8 cellular contexts compared by ENCODE assay signal in genomic region chr4:147831452-147832192, GRCh38.
DNase-seq lines count a peak whose midpoint lies in the region; ATAC-seq, FAIRE-seq and TF ChIP-seq lines count a peak whose summit lies in the region.

No MANE protein-coding gene starts in this region.

- CTCF ChIA-PET in HepG2 (lab: Yijun Ruan, JAX; ENCODE audit: low intra/inter-chr PET ratio, low total read pairs) = no interaction called here

- H3K4me2 ChIP-seq in HepG2 (ENCODE audit: low read depth, low read length) = no peak overlapping the region

- H3K4me3 ChIP-seq in liver (ENCODE audit: low read depth in 1 of 3, low read length in 3 of 3) (no peak overlapping the region), HepG2 (replicated peaks in 1 of 3; ENCODE audit: insufficient read depth in 1 of 3, low read depth in 2 of 3, low read length in 3 of 3) (no peak overlapping the region), colonic mucosa (no peak overlapping the region), mucosa of descending colon (no peak overlapping the region)
- H3K4me3 ChIP-seq in effector memory CD4-positive, alpha-beta T cell (ENCODE audit: insufficient read depth, low read depth, low read length, poor library complexity, severe bottlenecking) = no peak overlapping the region

- H3K27me3 ChIP-seq in liver (ENCODE audit: control insufficient read depth in 4 of 4, insufficient read depth in 4 of 4, low read length in 3 of 4) (no peaks in the 10 kb centered on the region), HepG2 (ENCODE audit: control insufficient read depth in 1 of 2, insufficient read depth in 2 of 2, low read length in 2 of 2) (no peaks in the 10 kb centered on the region), colonic mucosa (no peaks in the 10 kb centered on the region)
- H3K27me3 ChIP-seq in effector memory CD4-positive, alpha-beta T cell (replicated peaks; ENCODE audit: control insufficient read depth, insufficient read depth, low read length, poor library complexity, severe bottlenecking) = no peaks in the 10 kb centered on the region

- H3K4me1 ChIP-seq in liver (ENCODE audit: control insufficient read depth in 4 of 4, insufficient read depth in 4 of 4, low read length in 3 of 4) (no peaks in the 10 kb centered on the region), HepG2 (ENCODE audit: insufficient read depth, low read length) (no peaks in the 10 kb centered on the region), colonic mucosa (no peaks in the 10 kb centered on the region), mucosa of descending colon (ENCODE audit: low read depth) (no peaks in the 10 kb centered on the region)
- no peaks in the 10 kb centered on the region for H3K4me1 ChIP-seq in effector memory CD4-positive, alpha-beta T cell (ENCODE audit: control insufficient read depth, insufficient read depth, low read length, poor library complexity, severe bottlenecking)

- TF ChIP-seq EP300 in HepG2 (IDR thresholded peaks at IDR 0.05; ENCODE audit: low read depth in 2 of 2, low read length in 2 of 2) (no peak), HepG2 (CRISPR knock-in tag; IDR thresholded peaks at IDR 0.05; ENCODE audit: borderline replicate concordance) (no peak)

- no peak for TF ChIP-seq CTCF in liver (IDR thresholded peaks at IDR 0.05; ENCODE audit: low read depth, low read length, missing input control)
- no peak for TF ChIP-seq CTCF in HepG2 (CRISPR knock-in tag; IDR thresholded peaks at IDR 0.05)
- no peak for TF ChIP-seq CTCF in colonic mucosa (IDR thresholded peaks at IDR 0.05)
- TF ChIP-seq CTCF in mucosa of descending colon (IDR thresholded peaks at IDR 0.05) = no peak

- TF ChIP-seq RAD21 in liver (IDR thresholded peaks at IDR 0.05) (no peak), HepG2 (CRISPR knock-in tag; IDR thresholded peaks at IDR 0.05) (no peak)

- H3K36me3 ChIP-seq in liver (ENCODE audit: control insufficient read depth in 4 of 4, insufficient read depth in 3 of 4, low read depth in 1 of 4, low read length in 3 of 4) = no peaks in the 10 kb centered on the region
- no peaks in the 10 kb centered on the region for H3K36me3 ChIP-seq in HepG2 (replicated peaks in 1 of 2; ENCODE audit: control insufficient read depth in 1 of 2, insufficient read depth in 2 of 2, low read length in 2 of 2)
- H3K36me3 ChIP-seq in colonic mucosa = no peaks in the 10 kb centered on the region
- no peaks in the 10 kb centered on the region for H3K36me3 ChIP-seq in mucosa of descending colon (ENCODE audit: low read depth)
- no peaks in the 10 kb centered on the region for H3K36me3 ChIP-seq in effector memory CD4-positive, alpha-beta T cell (ENCODE audit: control insufficient read depth, insufficient read depth, low read length)

- no peak for ATAC-seq in HepG2
- peak; percentile 82 for ATAC-seq in mucosa of descending colon
- no peak for ATAC-seq in GM21515 (IDR thresholded peaks at IDR 0.05; ENCODE audit: unreplicated experiment)

- H2AFZ ChIP-seq in HepG2 (ENCODE audit: low read length) = no peak overlapping the region

- POLR2A ChIA-PET in HepG2 (lab: Yijun Ruan, JAX) = no interaction called here

- no peaks in the 10 kb centered on the region for H3K79me2 ChIP-seq in HepG2 (ENCODE audit: insufficient read depth, low read length)

- DNase-seq in HepG2 (ENCODE audit: low spot score) (no peak), colonic mucosa (peak; percentile 29), mucosa of descending colon (peak in 1 of 3 donors; percentile 34), NCI-H1105 (lab: John Stamatoyannopoulos, UW) (no peak), activated gamma-delta T cell treated with Interleukin-2 at 50 U/mL for 16 hours (no peak)
- DNase-seq in effector memory CD4-positive, alpha-beta T cell = no peak

- BruUV-seq in HepG2 (replicated peaks; lab: Mats Ljungman, UMichigan) = no TSS peak

- in situ Hi-C loops in HepG2 (cut with HindIII; ENCODE audit: extremely low pct_ligation_motif_present, low pct_unique_long_range_greater_than_20kb) = no loop called here

- WGBS in liver = 70% methylated on average over 6 of the region's 6 CpGs
- WGBS in HepG2 (ENCODE audit: low lambda C conversion rate) = 59% methylated on average over 6 of the region's 6 CpGs

- H3K9me3 ChIP-seq in liver (ENCODE audit: control insufficient read depth in 4 of 4, low read length in 3 of 4) = no peaks in the 10 kb centered on the region
- H3K9me3 ChIP-seq in HepG2 (ENCODE audit: low read length) = no peaks in the 10 kb centered on the region
- no peaks in the 10 kb centered on the region for H3K9me3 ChIP-seq in colonic mucosa
- H3K9me3 ChIP-seq in mucosa of descending colon = no peaks in the 10 kb centered on the region
- H3K9me3 ChIP-seq in effector memory CD4-positive, alpha-beta T cell (ENCODE audit: control insufficient read depth, low read length) = no peaks in the 10 kb centered on the region

- no peak overlapping the region for H3K9ac ChIP-seq in liver (ENCODE audit: low read depth in 1 of 2, low read length in 2 of 2)
- no peak overlapping the region for H3K9ac ChIP-seq in HepG2 (ENCODE audit: insufficient read depth, low read depth, low read length)
- H3K9ac ChIP-seq in colonic mucosa (ENCODE audit: low read depth in 2 of 2, low read length in 2 of 2) = peak overlapping the region in 1 of 2 donors; percentile 2

- H4K20me1 ChIP-seq in HepG2 (ENCODE audit: insufficient read depth, low read length) = no peaks in the 10 kb centered on the region

- H3K27ac ChIP-seq in liver (ENCODE audit: low read depth in 1 of 2, low read length in 2 of 2) = peak overlapping the region; percentile 3 to 65
- no peak overlapping the region for H3K27ac ChIP-seq in HepG2 (ENCODE audit: extremely low read length, insufficient read depth, low read length)
- H3K27ac ChIP-seq in colonic mucosa = peak overlapping the region; percentile 15
- no peak overlapping the region for H3K27ac ChIP-seq in effector memory CD4-positive, alpha-beta T cell (ENCODE audit: insufficient read depth, low read length, poor library complexity, severe bottlenecking)

- TF ChIP-seq POLR2A in HepG2 (IDR thresholded peaks at IDR 0.05; ENCODE audit: insufficient read depth in 1 of 2, low read depth in 2 of 2, low read length in 2 of 2) = no peak

- no peak for FAIRE-seq in HepG2 (lab: Jason Lieb, UNC)

- intact Hi-C loops in HepG2 (cut with micrococcal nuclease; ENCODE audit: unreplicated experiment) (no loop called here), colonic mucosa (cut with DNase I) (no loop called here), mucosa of descending colon (cut with DNase I, micrococcal nuclease) (no loop called here)

TF ChIP-seq in liver, 16 proteins besides CTCF, POLR2A, EP300 and RAD21:
- TF ChIP-seq FOXA2 (IDR thresholded peaks at IDR 0.05) (no peak), JUND (IDR thresholded peaks at IDR 0.05) (peak; percentile 66 to 72), NR2F2 (IDR thresholded peaks at IDR 0.05) (peak; percentile 24)

TF ChIP-seq in HepG2, 621 proteins besides CTCF, POLR2A, EP300 and RAD21 (continues in another document):
- TF ChIP-seq KAT7 (CRISPR knock-in tag; IDR thresholded peaks at IDR 0.05; ENCODE audit: borderline replicate concordance) (no peak), HNF4A (CRISPR knock-in tag; IDR thresholded peaks at IDR 0.05) (no peak), SAFB2 (CRISPR knock-in tag; IDR thresholded peaks at IDR 0.05; ENCODE audit: borderline replicate concordance, low read depth) (no peak), ZBTB34 (CRISPR knock-in tag; IDR thresholded peaks at IDR 0.05) (no peak), NCOA2 (CRISPR knock-in tag; IDR thresholded peaks at IDR 0.05) (no peak), SATB2 (CRISPR knock-in tag; IDR thresholded peaks at IDR 0.05) (no peak), MEIS1 (CRISPR knock-in tag; IDR thresholded peaks at IDR 0.05; ENCODE audit: borderline replicate concordance) (no peak), ZNF512 (CRISPR knock-in tag; IDR thresholded peaks at IDR 0.05) (no peak), ZFAT (CRISPR knock-in tag; conservative IDR thresholded peaks at IDR 0.05) (no peak), ZNF18 (CRISPR knock-in tag; IDR thresholded peaks at IDR 0.05; ENCODE audit: insufficient replicate concordance) (no peak), ZSCAN21 (CRISPR knock-in tag; IDR thresholded peaks at IDR 0.05; ENCODE audit: borderline replicate concordance) (no peak), FOXM1 (CRISPR knock-in tag; IDR thresholded peaks at IDR 0.05) (no peak), THAP11 (CRISPR knock-in tag; IDR thresholded peaks at IDR 0.05) (no peak), ATM (IDR thresholded peaks at IDR 0.05; ENCODE audit: borderline replicate concordance) (no peak)

Comparison
In these comparisons a context has a peak if more than half of its experiments do, and no peak if none do; other contexts are left out.
1. H3K27ac ChIP-seq: peak in liver (2 of 2) and colonic mucosa (single experiment); none in HepG2 (single experiment) and effector memory CD4-positive, alpha-beta T cell (single experiment).